In the genomic region with DNA sequence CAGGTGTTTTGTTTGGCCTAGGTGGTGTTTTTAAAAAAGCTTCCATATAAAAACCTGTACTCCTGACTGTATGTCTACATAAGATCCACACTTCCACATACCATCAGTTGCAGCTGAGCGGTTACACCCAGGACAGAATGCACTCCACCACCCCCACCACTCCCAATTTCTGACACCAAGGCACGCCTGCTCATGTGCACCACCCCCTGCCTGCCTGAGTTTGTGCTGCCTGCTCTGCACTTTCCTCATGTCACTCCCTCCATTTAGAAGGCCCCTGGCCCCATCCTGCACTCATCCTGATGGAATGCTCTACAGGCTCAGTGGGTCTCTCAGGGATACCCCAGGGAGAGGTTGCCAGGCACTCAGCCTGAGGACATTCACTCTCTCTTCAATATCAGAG, we compare ENCODE assay signal across 1 cellular context.
TF ChIP-seq lines count a peak whose summit lies in the region.

No MANE protein-coding gene starts in this region.

TF ChIP-seq in HepG2, 621 proteins besides CTCF, POLR2A, EP300 and RAD21:
- TF ChIP-seq, protein P1, sequence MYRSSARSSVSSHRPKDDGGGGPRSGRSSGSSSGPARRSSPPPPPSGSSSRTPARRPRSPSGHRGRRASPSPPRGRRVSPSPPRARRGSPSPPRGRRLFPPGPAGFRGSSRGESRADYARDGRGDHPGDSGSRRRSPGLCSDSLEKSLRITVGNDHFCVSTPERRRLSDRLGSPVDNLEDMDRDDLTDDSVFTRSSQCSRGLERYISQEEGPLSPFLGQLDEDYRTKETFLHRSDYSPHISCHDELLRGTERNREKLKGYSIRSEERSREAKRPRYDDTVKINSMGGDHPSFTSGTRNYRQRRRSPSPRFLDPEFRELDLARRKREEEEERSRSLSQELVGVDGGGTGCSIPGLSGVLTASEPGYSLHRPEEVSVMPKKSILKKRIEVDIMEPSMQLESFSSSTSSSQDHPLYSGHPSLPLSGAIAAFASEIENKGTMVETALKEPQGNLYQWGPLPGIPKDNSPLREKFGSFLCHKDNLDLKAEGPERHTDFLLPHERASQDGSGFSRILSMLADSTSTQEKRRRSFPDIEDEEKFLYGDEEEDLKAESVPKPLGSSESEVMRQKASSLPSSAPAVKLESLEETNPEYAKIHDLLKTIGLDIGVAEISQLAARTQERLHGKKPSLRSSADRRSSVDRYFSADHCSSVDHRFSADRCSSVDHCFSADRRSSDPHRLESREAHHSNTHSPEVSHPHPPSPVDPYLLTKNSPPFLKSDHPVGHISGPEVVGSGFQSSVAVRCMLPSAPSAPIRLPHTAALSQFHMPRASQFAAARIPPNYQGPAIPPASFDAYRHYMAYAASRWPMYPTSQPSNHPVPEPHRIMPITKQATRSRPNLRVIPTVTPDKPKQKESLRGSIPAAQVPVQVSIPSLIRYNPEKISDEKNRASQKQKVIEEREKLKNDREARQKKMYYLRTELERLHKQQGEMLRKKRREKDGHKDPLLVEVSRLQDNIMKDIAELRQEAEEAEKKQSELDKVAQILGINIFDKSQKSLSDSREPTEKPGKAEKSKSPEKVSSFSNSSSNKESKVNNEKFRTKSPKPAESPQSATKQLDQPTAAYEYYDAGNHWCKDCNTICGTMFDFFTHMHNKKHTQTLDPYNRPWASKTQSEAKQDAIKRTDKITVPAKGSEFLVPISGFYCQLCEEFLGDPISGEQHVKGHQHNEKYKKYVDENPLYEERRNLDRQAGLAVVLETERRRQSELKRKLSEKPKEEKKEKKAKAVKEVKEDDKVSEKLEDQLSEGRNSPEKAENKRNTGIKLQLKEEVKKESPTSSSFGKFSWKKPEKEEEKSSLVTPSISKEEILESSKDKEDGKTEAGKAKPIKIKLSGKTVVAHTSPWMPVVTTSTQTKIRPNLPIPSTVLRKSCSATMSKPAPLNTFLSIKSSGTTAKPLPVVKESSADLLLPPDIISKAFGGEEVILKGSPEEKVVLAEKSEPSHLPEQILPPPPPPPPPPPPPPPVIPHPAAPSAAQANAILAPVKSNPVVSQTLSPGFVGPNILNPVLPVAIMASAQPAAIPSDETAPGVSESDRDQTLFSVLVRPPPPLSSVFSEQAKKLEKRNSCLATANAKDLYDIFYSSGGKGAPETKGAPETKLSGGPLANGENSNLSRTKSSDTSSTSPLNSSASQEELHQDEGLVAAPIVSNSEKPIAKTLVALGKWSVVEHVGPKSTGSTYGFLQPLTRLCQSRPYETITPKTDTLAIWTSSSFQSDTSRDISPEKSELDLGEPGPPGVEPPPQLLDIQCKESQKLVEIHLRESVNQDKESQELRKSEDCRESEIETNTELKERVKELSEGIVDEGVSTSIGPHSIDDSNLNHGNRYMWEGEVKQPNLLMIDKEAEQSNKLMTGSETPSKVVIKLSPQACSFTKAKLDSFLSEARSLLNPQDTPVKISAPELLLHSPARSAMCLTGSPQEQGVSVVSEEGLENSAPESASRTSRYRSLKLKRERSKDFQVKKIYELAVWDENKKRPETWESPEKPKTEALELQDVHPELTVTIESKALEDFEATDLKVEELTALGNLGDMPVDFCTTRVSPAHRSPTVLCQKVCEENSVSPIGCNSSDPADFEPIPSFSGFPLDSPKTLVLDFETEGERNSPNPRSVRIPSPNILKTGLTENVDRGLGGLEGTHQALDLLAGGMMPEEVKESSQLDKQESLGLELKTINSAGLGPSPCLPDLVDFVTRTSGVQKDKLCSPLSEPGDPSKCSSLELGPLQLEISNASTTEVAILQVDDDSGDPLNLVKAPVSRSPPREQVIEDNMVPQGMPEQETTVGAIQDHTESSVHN (CRISPR knock-in tag; IDR thresholded peaks at IDR 0.05), result no peak
- no peak for TF ChIP-seq ZNF7 (CRISPR knock-in tag; IDR thresholded peaks at IDR 0.05)
- TF ChIP-seq, protein P2, sequence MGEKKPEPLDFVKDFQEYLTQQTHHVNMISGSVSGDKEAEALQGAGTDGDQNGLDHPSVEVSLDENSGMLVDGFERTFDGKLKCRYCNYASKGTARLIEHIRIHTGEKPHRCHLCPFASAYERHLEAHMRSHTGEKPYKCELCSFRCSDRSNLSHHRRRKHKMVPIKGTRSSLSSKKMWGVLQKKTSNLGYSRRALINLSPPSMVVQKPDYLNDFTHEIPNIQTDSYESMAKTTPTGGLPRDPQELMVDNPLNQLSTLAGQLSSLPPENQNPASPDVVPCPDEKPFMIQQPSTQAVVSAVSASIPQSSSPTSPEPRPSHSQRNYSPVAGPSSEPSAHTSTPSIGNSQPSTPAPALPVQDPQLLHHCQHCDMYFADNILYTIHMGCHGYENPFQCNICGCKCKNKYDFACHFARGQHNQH (CRISPR knock-in tag; IDR thresholded peaks at IDR 0.05), result no peak
- TF ChIP-seq ZNF530 (CRISPR knock-in tag; IDR thresholded peaks at IDR 0.05; ENCODE audit: low read depth), result no peak
- TF ChIP-seq ZNF883 (CRISPR knock-in tag; IDR thresholded peaks at IDR 0.05; ENCODE audit: not compliant biosample characterization), result no peak
- TF ChIP-seq ZFY (CRISPR knock-in tag; IDR thresholded peaks at IDR 0.05), result no peak
- no peak for TF ChIP-seq XBP1 (CRISPR knock-in tag; IDR thresholded peaks at IDR 0.05)
- TF ChIP-seq SUZ12 (IDR thresholded peaks at IDR 0.05; ENCODE audit: low read depth, low read length), result no peak
- TF ChIP-seq, protein P3, sequence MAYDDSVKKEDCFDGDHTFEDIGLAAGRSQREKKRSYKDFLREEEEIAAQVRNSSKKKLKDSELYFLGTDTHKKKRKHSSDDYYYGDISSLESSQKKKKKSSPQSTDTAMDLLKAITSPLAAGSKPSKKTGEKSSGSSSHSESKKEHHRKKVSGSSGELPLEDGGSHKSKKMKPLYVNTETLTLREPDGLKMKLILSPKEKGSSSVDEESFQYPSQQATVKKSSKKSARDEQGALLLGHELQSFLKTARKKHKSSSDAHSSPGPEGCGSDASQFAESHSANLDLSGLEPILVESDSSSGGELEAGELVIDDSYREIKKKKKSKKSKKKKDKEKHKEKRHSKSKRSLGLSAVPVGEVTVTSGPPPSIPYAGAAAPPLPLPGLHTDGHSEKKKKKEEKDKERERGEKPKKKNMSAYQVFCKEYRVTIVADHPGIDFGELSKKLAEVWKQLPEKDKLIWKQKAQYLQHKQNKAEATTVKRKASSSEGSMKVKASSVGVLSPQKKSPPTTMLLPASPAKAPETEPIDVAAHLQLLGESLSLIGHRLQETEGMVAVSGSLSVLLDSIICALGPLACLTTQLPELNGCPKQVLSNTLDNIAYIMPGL (CRISPR knock-in tag; IDR thresholded peaks at IDR 0.05; ENCODE audit: borderline replicate concordance in 1 of 2, low read depth in 1 of 2), result no peak
